Comparison of ENCODE assay signal across 11 cellular contexts in genomic region chr16:73735018-73735417, GRCh38.
DNase-seq lines count a peak whose midpoint lies in the region; ATAC-seq, FAIRE-seq and TF ChIP-seq lines count a peak whose summit lies in the region.
"Had no signal": no experiment of that assay in that cellular context is flagged by ENCODE, and none has a peak within 500 bp of the region (broad histone marks: within the 10 kb centered on the region; RNA-seq: fewer than 3 reads in every experiment).

No MANE protein-coding gene starts in this region.

- H3K4me1 ChIP-seq in astrocyte (ENCODE audit: insufficient read depth, low read length), result no peaks in the 10 kb centered on the region
- H3K4me1 ChIP-seq in effector memory CD4-positive, alpha-beta T cell (ENCODE audit: control insufficient read depth, insufficient read depth, low read length, poor library complexity, severe bottlenecking), result no peaks in the 10 kb centered on the region
- H3K4me1 ChIP-seq: adrenal gland, tibial artery had no signal

- peak overlapping the region; percentile 10 for H3K4me2 ChIP-seq in astrocyte (ENCODE audit: low read length)

- no peaks in the 10 kb centered on the region for H3K79me2 ChIP-seq in astrocyte (ENCODE audit: insufficient read depth, low read length)

- peaks cover 40% of the 10 kb centered on the region for H3K4me1 Mint-ChIP-seq in astrocyte (ENCODE audit: low read depth, unreplicated experiment)
- no peaks in the 10 kb centered on the region for H3K4me1 Mint-ChIP-seq in stimulated activated memory B cell treated with anti-CD40 and anti-IgM and Interleukin-4, amounts not matched to agents 10 μg/mL and 1 μg/mL and 100 μg/mL, for 72 hours

- peak; percentile 73 for FAIRE-seq in astrocyte (lab: Jason Lieb, UNC)

- peak overlapping the region; percentile 51 for H3K27ac Mint-ChIP-seq in astrocyte (ENCODE audit: unreplicated experiment)
- H3K27ac Mint-ChIP-seq in stimulated activated memory B cell treated with anti-CD40 and anti-IgM and Interleukin-4, amounts not matched to agents 10 μg/mL and 1 μg/mL and 100 μg/mL, for 72 hours, result no peak overlapping the region

- H3K9me3 Mint-ChIP-seq in astrocyte (ENCODE audit: unreplicated experiment), result peaks cover 2% of the 10 kb centered on the region
- H3K9me3 Mint-ChIP-seq in stimulated activated memory B cell treated with anti-CD40 and anti-IgM and Interleukin-4, amounts not matched to agents 10 μg/mL and 1 μg/mL and 100 μg/mL, for 72 hours, result peaks cover 5% of the 10 kb centered on the region

- H3K27me3 Mint-ChIP-seq in astrocyte (ENCODE audit: low read depth, unreplicated experiment), result no peaks in the 10 kb centered on the region
- H3K27me3 Mint-ChIP-seq in stimulated activated memory B cell treated with anti-CD40 and anti-IgM and Interleukin-4, amounts not matched to agents 10 μg/mL and 1 μg/mL and 100 μg/mL, for 72 hours, result no peaks in the 10 kb centered on the region

- DNase-seq in astrocyte (ENCODE audit: low read depth) (peak; percentile 45), non-pigmented ciliary epithelial cell (ENCODE audit: low read depth) (peak; percentile 36), NCI-H345 (lab: John Stamatoyannopoulos, UW) (no peak)
- no peak for DNase-seq in NK-92 treated with Interleukin-12 subunit alpha and Interleukin-12 subunit beta, amount 100 ng/mL, for 24 hours (lab: John Stamatoyannopoulos, UW)
- DNase-seq in effector memory CD4-positive, alpha-beta T cell, result no peak
- DNase-seq: adrenal gland; stimulated activated CD4-positive, alpha-beta T cell treated with anti-CD3 and anti-CD28 coated beads, Interleukin-2, amount 100 ng/mL, for 48 hours; tibial artery had no signal

- no peaks in the 10 kb centered on the region for H3K27me3 ChIP-seq in astrocyte (ENCODE audit: insufficient read depth, low read length)
- no peaks in the 10 kb centered on the region for H3K27me3 ChIP-seq in effector memory CD4-positive, alpha-beta T cell (replicated peaks; ENCODE audit: control insufficient read depth, insufficient read depth, low read length, poor library complexity, severe bottlenecking)
- H3K27me3 ChIP-seq: adrenal gland, tibial artery had no signal

- no peaks in the 10 kb centered on the region for H3K9me3 ChIP-seq in astrocyte (ENCODE audit: insufficient read depth, low read depth, low read length)
- no peaks in the 10 kb centered on the region for H3K9me3 ChIP-seq in effector memory CD4-positive, alpha-beta T cell (ENCODE audit: control insufficient read depth, low read length)
- H3K9me3 ChIP-seq: adrenal gland, tibial artery had no signal

- no peaks in the 10 kb centered on the region for H4K20me1 ChIP-seq in astrocyte (ENCODE audit: insufficient read depth, low read length)

- ATAC-seq in GM18909 (IDR thresholded peaks at IDR 0.05; ENCODE audit: poor library complexity, unreplicated experiment) (peak; percentile 75), HG03354 (IDR thresholded peaks at IDR 0.05; ENCODE audit: poor library complexity, severe bottlenecking, unreplicated experiment) (peak; percentile 67)
- ATAC-seq in stimulated activated memory B cell treated with anti-CD40 and anti-IgM and Interleukin-4, amounts not matched to agents 10 μg/mL and 1 μg/mL and 100 μg/mL, for 72 hours, result no peak

- no peak overlapping the region for H2AFZ ChIP-seq in astrocyte (ENCODE audit: low read depth, low read length)

- no peak overlapping the region for H3K9ac ChIP-seq in astrocyte (ENCODE audit: low read length)

- no peak for TF ChIP-seq CTCF in astrocyte (IDR thresholded peaks at IDR 0.05; ENCODE audit: insufficient read depth, low read depth, low read length)

- H3K4me3 ChIP-seq in astrocyte (ENCODE audit: insufficient read depth, low read depth, low read length), result no peak overlapping the region
- H3K4me3 ChIP-seq in effector memory CD4-positive, alpha-beta T cell (ENCODE audit: insufficient read depth, low read depth, low read length, poor library complexity, severe bottlenecking), result no peak overlapping the region
- H3K4me3 ChIP-seq: adrenal gland, tibial artery had no signal

- H3K36me3 Mint-ChIP-seq in astrocyte (ENCODE audit: low read depth, unreplicated experiment), result no peaks in the 10 kb centered on the region
- no peaks in the 10 kb centered on the region for H3K36me3 Mint-ChIP-seq in stimulated activated memory B cell treated with anti-CD40 and anti-IgM and Interleukin-4, amounts not matched to agents 10 μg/mL and 1 μg/mL and 100 μg/mL, for 72 hours

- no peak overlapping the region for H3K4me3 Mint-ChIP-seq in astrocyte (ENCODE audit: unreplicated experiment)
- H3K4me3 Mint-ChIP-seq in stimulated activated memory B cell treated with anti-CD40 and anti-IgM and Interleukin-4, amounts not matched to agents 10 μg/mL and 1 μg/mL and 100 μg/mL, for 72 hours, result no peak overlapping the region

- no peak overlapping the region for H3K27ac ChIP-seq in astrocyte (ENCODE audit: low read depth, low read length)
- H3K27ac ChIP-seq in effector memory CD4-positive, alpha-beta T cell (ENCODE audit: insufficient read depth, low read length, poor library complexity, severe bottlenecking), result no peak overlapping the region
- H3K27ac ChIP-seq: adrenal gland, tibial artery had no signal

- H3K36me3 ChIP-seq in astrocyte (ENCODE audit: insufficient read depth, low read length), result no peaks in the 10 kb centered on the region
- no peaks in the 10 kb centered on the region for H3K36me3 ChIP-seq in effector memory CD4-positive, alpha-beta T cell (ENCODE audit: control insufficient read depth, insufficient read depth, low read length)
- H3K36me3 ChIP-seq: adrenal gland, tibial artery had no signal

Comparison
In these comparisons a context has a peak if more than half of its experiments do, and no peak if none do; other contexts are left out.
1. DNase-seq: peak in astrocyte (single experiment) and non-pigmented ciliary epithelial cell (single experiment); none in NK-92 treated with Interleukin-12 subunit alpha and Interleukin-12 subunit beta, amount 100 ng/mL, for 24 hours (single experiment), NCI-H345 (single experiment) and effector memory CD4-positive, alpha-beta T cell (0 of 3).